15 cellular contexts compared by ENCODE assay signal in the genomic region with DNA sequence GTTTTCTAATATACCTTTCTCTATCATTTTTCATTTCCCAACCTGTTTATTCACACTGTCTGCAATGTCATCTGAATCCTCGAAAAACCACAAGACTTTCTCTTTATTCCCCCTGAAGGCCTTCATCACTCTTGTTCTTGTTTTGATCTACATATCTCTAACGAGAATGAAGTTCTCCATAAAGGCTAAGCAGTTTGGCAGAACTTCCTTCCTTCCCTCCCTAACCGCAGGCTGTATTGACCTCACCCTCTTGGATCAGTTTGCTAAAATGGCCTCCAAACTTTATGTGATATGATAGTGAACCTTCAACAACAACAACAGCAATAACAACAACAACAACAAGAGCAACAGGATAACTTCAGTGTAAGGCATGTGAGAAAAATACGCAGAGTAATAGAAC.
DNase-seq lines count a peak whose midpoint lies in the region; ATAC-seq, FAIRE-seq and TF ChIP-seq lines count a peak whose summit lies in the region.
"Had no signal": no experiment of that assay in that cellular context is flagged by ENCODE, and none has a peak within 500 bp of the region (broad histone marks: within the 10 kb centered on the region; RNA-seq: fewer than 3 reads in every experiment).

No MANE protein-coding gene starts in this region.

- H3K27ac Mint-ChIP-seq in CD14-positive monocyte: peak overlapping the region; percentile 3 to 88 (median 53)
- peak overlapping the region; percentile 5 for H3K27ac Mint-ChIP-seq in neural progenitor cell
- H3K27ac Mint-ChIP-seq: activated T-helper 1 cell treated with anti-CD3 and anti-CD28 coated beads, Interleukin-12 subunit alpha, Interleukin-12 subunit beta, Interleukin-2, Interleukin-4 antibody, amounts not matched to agents 30 ng/mL and 10 ng/mL and 1 ng/mL, durations not matched to agents 14 hours and 24 hours and 36 hours had no signal

- no peak for TF ChIP-seq CTCF in CD14-positive monocyte (IDR thresholded peaks at IDR 0.05)
- TF ChIP-seq CTCF in neural progenitor cell (IDR thresholded peaks at IDR 0.05): no peak
- no peak for TF ChIP-seq CTCF in OCI-LY7 (conservative IDR thresholded peaks at IDR 0.05; ENCODE audit: low read length)

- H3K27me3 ChIP-seq in MG63 (no peaks in the 10 kb centered on the region), neural progenitor cell (no peaks in the 10 kb centered on the region)
- H3K27me3 ChIP-seq: cardiac muscle cell, gastroesophageal sphincter had no signal

- peaks cover 26% of the 10 kb centered on the region for H3K4me1 Mint-ChIP-seq in CD14-positive monocyte
- peaks cover 31% of the 10 kb centered on the region for H3K4me1 Mint-ChIP-seq in neural progenitor cell

- H2AFZ ChIP-seq in neural progenitor cell (replicated peaks) (peak overlapping the region; percentile 55), OCI-LY7 (ENCODE audit: low read length) (no peak overlapping the region)

- H3K4me3 Mint-ChIP-seq in CD14-positive monocyte: peak overlapping the region in 1 of 2 donors; percentile 85
- H3K4me3 Mint-ChIP-seq in neural progenitor cell: peak overlapping the region; percentile 1
- H3K4me3 Mint-ChIP-seq: activated T-helper 1 cell treated with anti-CD3 and anti-CD28 coated beads, Interleukin-12 subunit alpha, Interleukin-12 subunit beta, Interleukin-2, Interleukin-4 antibody, amounts not matched to agents 30 ng/mL and 10 ng/mL and 1 ng/mL, durations not matched to agents 14 hours and 24 hours and 36 hours had no signal

- no peaks in the 10 kb centered on the region for H3K36me3 ChIP-seq in MG63
- H3K36me3 ChIP-seq in neural progenitor cell: no peaks in the 10 kb centered on the region
- no peaks in the 10 kb centered on the region for H3K36me3 ChIP-seq in OCI-LY7 (ENCODE audit: insufficient read depth, low read length)
- H3K36me3 ChIP-seq: cardiac muscle cell, gastroesophageal sphincter, lower lobe of right lung had no signal

- POLR2A ChIA-PET in OCI-LY7 (lab: Charles Lee): no interaction called here

- no peak overlapping the region for H3K4me2 ChIP-seq in neural progenitor cell
- H3K4me2 ChIP-seq in OCI-LY7 (ENCODE audit: low read length): no peak overlapping the region
- H3K4me2 ChIP-seq: KMS-11 had no signal

- no peak overlapping the region for H3K9ac ChIP-seq in neural progenitor cell
- H3K9ac ChIP-seq: KMS-11 had no signal

- H3K4me3 ChIP-seq in MG63 (no peak overlapping the region), neural progenitor cell (no peak overlapping the region), OCI-LY7 (ENCODE audit: low read depth, low read length, poor library complexity, severe bottlenecking) (no peak overlapping the region)
- H3K4me3 ChIP-seq: cardiac muscle cell, gastroesophageal sphincter, lower lobe of right lung had no signal

- no peaks in the 10 kb centered on the region for H3K9me2 ChIP-seq in OCI-LY7 (ENCODE audit: insufficient read depth, low read length)

- no peak for ATAC-seq in esophagus mucosa
- ATAC-seq: gastroesophageal sphincter, lower lobe of right lung had no signal

- H3K36me3 Mint-ChIP-seq in CD14-positive monocyte (no peaks in the 10 kb centered on the region), neural progenitor cell (no peaks in the 10 kb centered on the region)

- no peaks in the 10 kb centered on the region for H4K20me1 ChIP-seq in neural progenitor cell (ENCODE audit: low read depth)
- no peaks in the 10 kb centered on the region for H4K20me1 ChIP-seq in OCI-LY7 (ENCODE audit: insufficient read depth, low read length)

- CTCF ChIA-PET in OCI-LY7 (lab: Charles Lee; ENCODE audit: unreplicated experiment): no interaction called here

- peaks cover 32% of the 10 kb centered on the region for H3K4me1 ChIP-seq in neural progenitor cell
- no peaks in the 10 kb centered on the region for H3K4me1 ChIP-seq in OCI-LY7 (ENCODE audit: insufficient read depth, low read length, poor library complexity, severe bottlenecking)

- no peaks in the 10 kb centered on the region for H3K27me3 Mint-ChIP-seq in CD14-positive monocyte (ENCODE audit: low read depth in 3 of 3)
- H3K27me3 Mint-ChIP-seq in neural progenitor cell (ENCODE audit: insufficient read depth, low read depth): no peaks in the 10 kb centered on the region

- DNase-seq in CD14-positive monocyte (ENCODE audit: low spot score) (no peak), MG63 (peak; percentile 11), neural progenitor cell (ENCODE audit: low spot score) (no peak), OCI-LY7 (ENCODE audit: low spot score) (no peak), NCI-H69 (lab: John Stamatoyannopoulos, UW) (no peak)
- DNase-seq in stimulated activated CD4-positive, alpha-beta T cell treated with anti-CD3 and anti-CD28 coated beads, Interleukin-2, amount 100 ng/mL, for 48 hours: no peak
- DNase-seq: lower lobe of right lung, NCI-H345, trophoblast cell had no signal

- H3K79me2 ChIP-seq in neural progenitor cell (ENCODE audit: low read depth) (no peaks in the 10 kb centered on the region), OCI-LY7 (ENCODE audit: insufficient read depth, low read depth, low read length) (no peaks in the 10 kb centered on the region)

- peak; percentile 74 for FAIRE-seq in endometrium (lab: Jason Lieb, UNC)

- no peaks in the 10 kb centered on the region for H3K9me3 ChIP-seq in MG63
- no peaks in the 10 kb centered on the region for H3K9me3 ChIP-seq in neural progenitor cell (ENCODE audit: low read depth)
- H3K9me3 ChIP-seq in OCI-LY7 (ENCODE audit: low read length): no peaks in the 10 kb centered on the region
- H3K9me3 ChIP-seq: gastroesophageal sphincter, lower lobe of right lung had no signal

- intact Hi-C loops in CD14-positive monocyte (cut with micrococcal nuclease) (no loop called here), OCI-LY7 (cut with micrococcal nuclease; ENCODE audit: unreplicated experiment) (no loop called here)

- BruUV-seq in OCI-LY7 (replicated peaks; lab: Mats Ljungman, UMichigan): no TSS peak

- H3K9me3 Mint-ChIP-seq in CD14-positive monocyte (peaks cover 0 to 2% (median 0%) of the 10 kb centered on the region in 7 donors), neural progenitor cell (no peaks in the 10 kb centered on the region)
- H3K9me3 Mint-ChIP-seq: activated T-helper 1 cell treated with anti-CD3 and anti-CD28 coated beads, Interleukin-12 subunit alpha, Interleukin-12 subunit beta, Interleukin-2, Interleukin-4 antibody, amounts not matched to agents 30 ng/mL and 10 ng/mL and 1 ng/mL, durations not matched to agents 14 hours and 24 hours and 36 hours had no signal

- H3K27ac ChIP-seq in neural progenitor cell: no peak overlapping the region
- H3K27ac ChIP-seq in OCI-LY7 (ENCODE audit: low read depth, low read length, poor library complexity, severe bottlenecking): no peak overlapping the region
- H3K27ac ChIP-seq: cardiac muscle cell, KMS-11, lower lobe of right lung had no signal

- peaks cover 11% of the 10 kb centered on the region for H3F3A ChIP-seq in neural progenitor cell (ENCODE audit: low read depth)
